ENCODE assay signal across 2 cellular contexts in the genomic region with DNA sequence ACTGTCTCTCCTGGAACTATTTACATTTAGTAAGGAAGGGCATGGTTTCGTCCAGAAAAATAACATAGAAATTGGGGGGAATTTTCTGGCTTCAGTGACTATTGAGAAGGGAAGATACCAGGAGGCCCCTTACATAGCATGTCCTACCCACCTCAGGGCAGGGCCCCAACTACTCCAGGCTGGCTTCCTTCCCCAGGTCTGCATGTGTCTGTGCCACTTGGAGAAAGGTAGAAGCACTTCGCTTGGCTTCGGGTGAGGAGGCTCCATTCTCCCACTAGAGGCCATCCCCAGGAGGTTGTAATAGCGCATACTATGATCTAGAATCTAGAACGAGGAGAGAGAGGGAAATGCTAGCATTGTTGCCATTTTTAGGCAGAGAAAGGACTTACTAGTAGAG.
TF ChIP-seq lines count a peak whose summit lies in the region.

No MANE protein-coding gene starts in this region.

TF ChIP-seq in A549, 52 proteins besides CTCF, POLR2A, EP300 and RAD21:
- TF ChIP-seq KDM1A (IDR thresholded peaks at IDR 0.05; ENCODE audit: low read depth) (no peak), RCOR1 (IDR thresholded peaks at IDR 0.05; ENCODE audit: low read depth, low read length) (no peak), MAFK (IDR thresholded peaks at IDR 0.05; ENCODE audit: partially characterized antibody) (no peak), ZNF302 (CRISPR knock-in tag; IDR thresholded peaks at IDR 0.05) (no peak), JUNB (IDR thresholded peaks at IDR 0.05) (no peak), HDAC2 (IDR thresholded peaks at IDR 0.05) (no peak), CHD2 (IDR thresholded peaks at IDR 0.05; ENCODE audit: low read length, partially characterized antibody) (no peak), RARB (CRISPR knock-in tag; IDR thresholded peaks at IDR 0.05) (no peak), HOXB5 (CRISPR knock-in tag; IDR thresholded peaks at IDR 0.05) (no peak)
- TF ChIP-seq, protein P1, sequence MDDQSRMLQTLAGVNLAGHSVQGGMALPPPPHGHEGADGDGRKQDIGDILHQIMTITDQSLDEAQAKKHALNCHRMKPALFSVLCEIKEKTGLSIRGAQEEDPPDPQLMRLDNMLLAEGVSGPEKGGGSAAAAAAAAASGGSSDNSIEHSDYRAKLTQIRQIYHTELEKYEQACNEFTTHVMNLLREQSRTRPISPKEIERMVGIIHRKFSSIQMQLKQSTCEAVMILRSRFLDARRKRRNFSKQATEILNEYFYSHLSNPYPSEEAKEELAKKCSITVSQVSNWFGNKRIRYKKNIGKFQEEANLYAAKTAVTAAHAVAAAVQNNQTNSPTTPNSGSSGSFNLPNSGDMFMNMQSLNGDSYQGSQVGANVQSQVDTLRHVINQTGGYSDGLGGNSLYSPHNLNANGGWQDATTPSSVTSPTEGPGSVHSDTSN (IDR thresholded peaks at IDR 0.05), result no peak
- TF ChIP-seq, protein P2, sequence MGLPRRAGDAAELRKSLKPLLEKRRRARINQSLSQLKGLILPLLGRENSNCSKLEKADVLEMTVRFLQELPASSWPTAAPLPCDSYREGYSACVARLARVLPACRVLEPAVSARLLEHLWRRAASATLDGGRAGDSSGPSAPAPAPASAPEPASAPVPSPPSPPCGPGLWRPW (IDR thresholded peaks at IDR 0.05), result no peak
- TF ChIP-seq, protein P3, sequence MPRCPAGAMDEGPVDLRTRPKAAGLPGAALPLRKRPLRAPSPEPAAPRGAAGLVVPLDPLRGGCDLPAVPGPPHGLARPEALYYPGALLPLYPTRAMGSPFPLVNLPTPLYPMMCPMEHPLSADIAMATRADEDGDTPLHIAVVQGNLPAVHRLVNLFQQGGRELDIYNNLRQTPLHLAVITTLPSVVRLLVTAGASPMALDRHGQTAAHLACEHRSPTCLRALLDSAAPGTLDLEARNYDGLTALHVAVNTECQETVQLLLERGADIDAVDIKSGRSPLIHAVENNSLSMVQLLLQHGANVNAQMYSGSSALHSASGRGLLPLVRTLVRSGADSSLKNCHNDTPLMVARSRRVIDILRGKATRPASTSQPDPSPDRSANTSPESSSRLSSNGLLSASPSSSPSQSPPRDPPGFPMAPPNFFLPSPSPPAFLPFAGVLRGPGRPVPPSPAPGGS (IDR thresholded peaks at IDR 0.05), result no peak

TF ChIP-seq in H1, 55 proteins besides CTCF, POLR2A, EP300 and RAD21:
- TF ChIP-seq RXRA (IDR thresholded peaks at IDR 0.05; ENCODE audit: insufficient read depth, low read depth, low read length) (no peak), CBX5 (IDR thresholded peaks at IDR 0.05; ENCODE audit: low read depth, low read length) (no peak), ZNF274 (IDR thresholded peaks at IDR 0.05; ENCODE audit: borderline replicate concordance, extremely low read depth, low read length) (no peak), CEBPB (IDR thresholded peaks at IDR 0.05; ENCODE audit: low read depth, low read length) (no peak), TBP (IDR thresholded peaks at IDR 0.05; ENCODE audit: low read depth, low read length) (no peak), JUN (IDR thresholded peaks at IDR 0.05; ENCODE audit: low read depth, low read length) (no peak), CREB1 (IDR thresholded peaks at IDR 0.05) (no peak), FOSL1 (IDR thresholded peaks at IDR 0.05; ENCODE audit: insufficient read depth, low read depth, low read length) (no peak), CHD2 (IDR thresholded peaks at IDR 0.05; ENCODE audit: low read length) (no peak), TCF12 (IDR thresholded peaks at IDR 0.05; ENCODE audit: low read depth, low read length) (no peak), SRF (IDR thresholded peaks at IDR 0.05; ENCODE audit: low read depth, low read length) (no peak), CHD1 (IDR thresholded peaks at IDR 0.05; ENCODE audit: low read depth, low read length) (no peak), CBX8 (IDR thresholded peaks at IDR 0.05; ENCODE audit: borderline replicate concordance, low read depth, low read length) (no peak), NANOG (IDR thresholded peaks at IDR 0.05; ENCODE audit: insufficient read depth, low read depth, low read length, poor library complexity, severe bottlenecking) (no peak), KDM4A (IDR thresholded peaks at IDR 0.05; ENCODE audit: low read depth, low read length, severe bottlenecking) (no peak), CTBP2 (IDR thresholded peaks at IDR 0.05; ENCODE audit: borderline replicate concordance, insufficient read depth, insufficient read length, low read length) (no peak)
- TF ChIP-seq, protein P4, sequence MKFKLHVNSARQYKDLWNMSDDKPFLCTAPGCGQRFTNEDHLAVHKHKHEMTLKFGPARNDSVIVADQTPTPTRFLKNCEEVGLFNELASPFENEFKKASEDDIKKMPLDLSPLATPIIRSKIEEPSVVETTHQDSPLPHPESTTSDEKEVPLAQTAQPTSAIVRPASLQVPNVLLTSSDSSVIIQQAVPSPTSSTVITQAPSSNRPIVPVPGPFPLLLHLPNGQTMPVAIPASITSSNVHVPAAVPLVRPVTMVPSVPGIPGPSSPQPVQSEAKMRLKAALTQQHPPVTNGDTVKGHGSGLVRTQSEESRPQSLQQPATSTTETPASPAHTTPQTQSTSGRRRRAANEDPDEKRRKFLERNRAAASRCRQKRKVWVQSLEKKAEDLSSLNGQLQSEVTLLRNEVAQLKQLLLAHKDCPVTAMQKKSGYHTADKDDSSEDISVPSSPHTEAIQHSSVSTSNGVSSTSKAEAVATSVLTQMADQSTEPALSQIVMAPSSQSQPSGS (IDR thresholded peaks at IDR 0.05; ENCODE audit: low read length), result no peak
- TF ChIP-seq, protein P5, sequence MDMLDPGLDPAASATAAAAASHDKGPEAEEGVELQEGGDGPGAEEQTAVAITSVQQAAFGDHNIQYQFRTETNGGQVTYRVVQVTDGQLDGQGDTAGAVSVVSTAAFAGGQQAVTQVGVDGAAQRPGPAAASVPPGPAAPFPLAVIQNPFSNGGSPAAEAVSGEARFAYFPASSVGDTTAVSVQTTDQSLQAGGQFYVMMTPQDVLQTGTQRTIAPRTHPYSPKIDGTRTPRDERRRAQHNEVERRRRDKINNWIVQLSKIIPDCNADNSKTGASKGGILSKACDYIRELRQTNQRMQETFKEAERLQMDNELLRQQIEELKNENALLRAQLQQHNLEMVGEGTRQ (IDR thresholded peaks at IDR 0.05; ENCODE audit: low read length), result no peak
- TF ChIP-seq, protein P6, sequence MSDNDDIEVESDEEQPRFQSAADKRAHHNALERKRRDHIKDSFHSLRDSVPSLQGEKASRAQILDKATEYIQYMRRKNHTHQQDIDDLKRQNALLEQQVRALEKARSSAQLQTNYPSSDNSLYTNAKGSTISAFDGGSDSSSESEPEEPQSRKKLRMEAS (IDR thresholded peaks at IDR 0.05), result no peak
- TF ChIP-seq, protein P7, sequence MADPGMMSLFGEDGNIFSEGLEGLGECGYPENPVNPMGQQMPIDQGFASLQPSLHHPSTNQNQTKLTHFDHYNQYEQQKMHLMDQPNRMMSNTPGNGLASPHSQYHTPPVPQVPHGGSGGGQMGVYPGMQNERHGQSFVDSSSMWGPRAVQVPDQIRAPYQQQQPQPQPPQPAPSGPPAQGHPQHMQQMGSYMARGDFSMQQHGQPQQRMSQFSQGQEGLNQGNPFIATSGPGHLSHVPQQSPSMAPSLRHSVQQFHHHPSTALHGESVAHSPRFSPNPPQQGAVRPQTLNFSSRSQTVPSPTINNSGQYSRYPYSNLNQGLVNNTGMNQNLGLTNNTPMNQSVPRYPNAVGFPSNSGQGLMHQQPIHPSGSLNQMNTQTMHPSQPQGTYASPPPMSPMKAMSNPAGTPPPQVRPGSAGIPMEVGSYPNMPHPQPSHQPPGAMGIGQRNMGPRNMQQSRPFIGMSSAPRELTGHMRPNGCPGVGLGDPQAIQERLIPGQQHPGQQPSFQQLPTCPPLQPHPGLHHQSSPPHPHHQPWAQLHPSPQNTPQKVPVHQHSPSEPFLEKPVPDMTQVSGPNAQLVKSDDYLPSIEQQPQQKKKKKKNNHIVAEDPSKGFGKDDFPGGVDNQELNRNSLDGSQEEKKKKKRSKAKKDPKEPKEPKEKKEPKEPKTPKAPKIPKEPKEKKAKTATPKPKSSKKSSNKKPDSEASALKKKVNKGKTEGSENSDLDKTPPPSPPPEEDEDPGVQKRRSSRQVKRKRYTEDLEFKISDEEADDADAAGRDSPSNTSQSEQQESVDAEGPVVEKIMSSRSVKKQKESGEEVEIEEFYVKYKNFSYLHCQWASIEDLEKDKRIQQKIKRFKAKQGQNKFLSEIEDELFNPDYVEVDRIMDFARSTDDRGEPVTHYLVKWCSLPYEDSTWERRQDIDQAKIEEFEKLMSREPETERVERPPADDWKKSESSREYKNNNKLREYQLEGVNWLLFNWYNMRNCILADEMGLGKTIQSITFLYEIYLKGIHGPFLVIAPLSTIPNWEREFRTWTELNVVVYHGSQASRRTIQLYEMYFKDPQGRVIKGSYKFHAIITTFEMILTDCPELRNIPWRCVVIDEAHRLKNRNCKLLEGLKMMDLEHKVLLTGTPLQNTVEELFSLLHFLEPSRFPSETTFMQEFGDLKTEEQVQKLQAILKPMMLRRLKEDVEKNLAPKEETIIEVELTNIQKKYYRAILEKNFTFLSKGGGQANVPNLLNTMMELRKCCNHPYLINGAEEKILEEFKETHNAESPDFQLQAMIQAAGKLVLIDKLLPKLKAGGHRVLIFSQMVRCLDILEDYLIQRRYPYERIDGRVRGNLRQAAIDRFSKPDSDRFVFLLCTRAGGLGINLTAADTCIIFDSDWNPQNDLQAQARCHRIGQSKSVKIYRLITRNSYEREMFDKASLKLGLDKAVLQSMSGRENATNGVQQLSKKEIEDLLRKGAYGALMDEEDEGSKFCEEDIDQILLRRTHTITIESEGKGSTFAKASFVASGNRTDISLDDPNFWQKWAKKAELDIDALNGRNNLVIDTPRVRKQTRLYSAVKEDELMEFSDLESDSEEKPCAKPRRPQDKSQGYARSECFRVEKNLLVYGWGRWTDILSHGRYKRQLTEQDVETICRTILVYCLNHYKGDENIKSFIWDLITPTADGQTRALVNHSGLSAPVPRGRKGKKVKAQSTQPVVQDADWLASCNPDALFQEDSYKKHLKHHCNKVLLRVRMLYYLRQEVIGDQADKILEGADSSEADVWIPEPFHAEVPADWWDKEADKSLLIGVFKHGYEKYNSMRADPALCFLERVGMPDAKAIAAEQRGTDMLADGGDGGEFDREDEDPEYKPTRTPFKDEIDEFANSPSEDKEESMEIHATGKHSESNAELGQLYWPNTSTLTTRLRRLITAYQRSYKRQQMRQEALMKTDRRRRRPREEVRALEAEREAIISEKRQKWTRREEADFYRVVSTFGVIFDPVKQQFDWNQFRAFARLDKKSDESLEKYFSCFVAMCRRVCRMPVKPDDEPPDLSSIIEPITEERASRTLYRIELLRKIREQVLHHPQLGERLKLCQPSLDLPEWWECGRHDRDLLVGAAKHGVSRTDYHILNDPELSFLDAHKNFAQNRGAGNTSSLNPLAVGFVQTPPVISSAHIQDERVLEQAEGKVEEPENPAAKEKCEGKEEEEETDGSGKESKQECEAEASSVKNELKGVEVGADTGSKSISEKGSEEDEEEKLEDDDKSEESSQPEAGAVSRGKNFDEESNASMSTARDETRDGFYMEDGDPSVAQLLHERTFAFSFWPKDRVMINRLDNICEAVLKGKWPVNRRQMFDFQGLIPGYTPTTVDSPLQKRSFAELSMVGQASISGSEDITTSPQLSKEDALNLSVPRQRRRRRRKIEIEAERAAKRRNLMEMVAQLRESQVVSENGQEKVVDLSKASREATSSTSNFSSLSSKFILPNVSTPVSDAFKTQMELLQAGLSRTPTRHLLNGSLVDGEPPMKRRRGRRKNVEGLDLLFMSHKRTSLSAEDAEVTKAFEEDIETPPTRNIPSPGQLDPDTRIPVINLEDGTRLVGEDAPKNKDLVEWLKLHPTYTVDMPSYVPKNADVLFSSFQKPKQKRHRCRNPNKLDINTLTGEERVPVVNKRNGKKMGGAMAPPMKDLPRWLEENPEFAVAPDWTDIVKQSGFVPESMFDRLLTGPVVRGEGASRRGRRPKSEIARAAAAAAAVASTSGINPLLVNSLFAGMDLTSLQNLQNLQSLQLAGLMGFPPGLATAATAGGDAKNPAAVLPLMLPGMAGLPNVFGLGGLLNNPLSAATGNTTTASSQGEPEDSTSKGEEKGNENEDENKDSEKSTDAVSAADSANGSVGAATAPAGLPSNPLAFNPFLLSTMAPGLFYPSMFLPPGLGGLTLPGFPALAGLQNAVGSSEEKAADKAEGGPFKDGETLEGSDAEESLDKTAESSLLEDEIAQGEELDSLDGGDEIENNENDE (IDR thresholded peaks at IDR 0.05; ENCODE audit: insufficient replicate concordance, low read length), result no peak
